In the genomic region with DNA sequence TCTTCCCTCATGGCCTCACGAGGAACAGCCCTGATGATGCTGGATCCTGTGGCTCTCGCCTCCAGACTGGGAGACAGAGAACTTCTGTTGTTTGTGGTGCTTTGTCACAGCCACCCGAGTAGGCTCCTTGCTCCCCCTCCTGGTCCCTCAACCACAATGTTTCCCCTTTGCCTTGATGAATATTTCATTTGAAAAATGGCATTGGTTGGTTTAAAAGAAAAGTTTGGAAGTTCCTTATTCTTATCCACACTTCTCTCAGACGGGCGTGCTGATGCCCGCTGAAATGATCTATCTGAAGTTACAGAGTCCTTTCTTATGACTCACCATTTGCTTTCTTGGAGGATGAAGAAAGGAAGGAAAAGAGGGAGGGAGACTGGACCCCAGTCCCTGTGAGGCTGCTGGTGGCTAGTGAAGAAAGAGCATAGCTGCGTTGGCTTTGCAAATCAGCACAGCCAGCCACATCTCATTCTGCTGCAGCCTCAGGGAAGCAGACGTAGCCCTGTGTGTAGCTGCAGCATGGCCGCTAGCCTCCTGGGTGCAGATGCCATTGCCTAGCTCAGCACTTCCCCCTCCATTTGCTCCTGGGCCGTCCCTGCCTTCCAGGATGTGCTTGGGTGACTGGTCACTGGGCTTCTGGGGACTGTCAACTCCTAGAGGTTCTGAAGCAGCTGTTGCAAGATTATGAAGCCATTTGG, we compare ENCODE assay signal across 1 cellular context.
TF ChIP-seq lines count a peak whose summit lies in the region.

No MANE protein-coding gene starts in this region.

TF ChIP-seq in K562, 482 proteins besides CTCF, POLR2A, EP300 and RAD21 (continued from another document):
- TF ChIP-seq STAG1 (CRISPR knock-in tag; IDR thresholded peaks at IDR 0.05; ENCODE audit: borderline replicate concordance) (peak; percentile 36; the same call in 1 of the 2 replicates), ADNP (tag; IDR thresholded peaks at IDR 0.05) (no peak)
